10 cellular contexts compared by ENCODE assay signal in the genomic region with DNA sequence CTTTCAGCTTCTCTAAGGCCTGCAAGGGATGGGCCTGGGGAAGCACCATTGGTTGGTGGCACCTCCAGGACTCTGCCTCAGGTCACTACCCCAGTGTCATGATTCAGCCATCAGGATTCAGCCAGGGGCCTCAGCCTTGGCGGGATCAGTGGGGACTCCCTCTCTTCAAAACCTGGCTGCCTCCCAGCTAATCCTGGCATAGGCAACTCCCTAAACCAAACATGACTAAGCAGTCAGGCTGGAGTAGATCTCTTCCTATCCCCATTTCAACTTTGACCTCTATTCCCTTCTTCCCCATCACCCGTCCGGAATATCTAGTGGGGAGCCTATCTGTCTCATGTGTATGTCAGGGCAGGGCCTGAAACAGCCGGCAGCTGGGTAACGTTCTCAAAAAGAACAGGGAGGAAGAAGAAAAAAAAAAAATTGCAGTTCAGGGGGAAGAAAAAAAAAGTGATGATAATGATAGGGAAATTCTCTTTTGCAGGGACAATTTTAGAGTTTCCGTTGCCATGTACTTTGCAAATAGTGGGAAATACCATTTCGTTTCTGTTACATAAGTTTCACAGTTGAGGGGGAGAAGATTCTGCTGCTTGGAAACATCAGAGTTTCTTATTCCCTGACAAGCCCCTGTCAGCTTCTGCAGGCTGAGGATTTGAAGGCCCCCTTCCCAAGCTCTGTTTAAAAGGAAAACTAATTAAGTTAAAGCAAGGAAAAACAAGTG. TPM values are rescaled to one million over a fixed set of nuclear protein-coding genes. Genes with fewer than 3 reads are reported as not detected.
A peak's percentile ranks its signal among the peaks of the same experiment; 100 is the strongest.
DNase-seq lines count a peak whose midpoint lies in the region; TF ChIP-seq lines count a peak whose summit lies in the region.
"Had no signal": no experiment of that assay in that cellular context is flagged by ENCODE, and none has a peak within 500 bp of the region (broad histone marks: within the 10 kb centered on the region; RNA-seq: fewer than 3 reads in every experiment).

No MANE protein-coding gene starts in this region.

- H3K9me3 Mint-ChIP-seq in IgD-negative memory B cell, result no peaks in the 10 kb centered on the region
- H3K9me3 Mint-ChIP-seq: effector memory CD8-positive, alpha-beta T cell had no signal

- TF ChIP-seq CTCF in A673 (conservative IDR thresholded peaks at IDR 0.05; ENCODE audit: low read depth, low read length), result no peak
- TF ChIP-seq CTCF in mammary epithelial cell (conservative IDR thresholded peaks at IDR 0.05 in 1 of 2, IDR thresholded peaks at IDR 0.05 in 1 of 2; ENCODE audit: extremely low read depth in 1 of 2, insufficient read depth in 1 of 2, low read depth in 1 of 2, low read length in 2 of 2), result no peak

- H3K79me2 ChIP-seq in mammary epithelial cell (ENCODE audit: insufficient read depth, low read length), result no peaks in the 10 kb centered on the region

- no peaks in the 10 kb centered on the region for H4K20me1 ChIP-seq in mammary epithelial cell (ENCODE audit: insufficient read depth, low read length)

- DNase-seq in A673 (ENCODE audit: low spot score) (peak; percentile 61), mammary epithelial cell (peak; percentile 29), DMS153 (lab: John Stamatoyannopoulos, UW) (no peak), NCI-H2107 (lab: John Stamatoyannopoulos, UW) (no peak)
- DNase-seq in activated naive CD4-positive, alpha-beta T cell (lab: John Stamatoyannopoulos, UW), result no peak
- no peak for DNase-seq in stimulated activated CD4-positive, alpha-beta T cell treated with anti-CD3 and anti-CD28 coated beads, Interleukin-4, amount 100 ng/mL, for 1 hour
- DNase-seq: COR-L47; effector memory CD8-positive, alpha-beta T cell had no signal

- BruUV-seq in A673 (replicated peaks; lab: Mats Ljungman, UMichigan) (no TSS peak), mammary epithelial cell (replicated peaks; lab: Mats Ljungman, UMichigan) (no TSS peak)

- no peak overlapping the region for H2AFZ ChIP-seq in mammary epithelial cell (ENCODE audit: low read depth, low read length)

- no peak overlapping the region for H3K4me3 ChIP-seq in A673 (ENCODE audit: low read depth, low read length, poor library complexity, severe bottlenecking)
- no peak overlapping the region for H3K4me3 ChIP-seq in mammary epithelial cell (replicated peaks in 1 of 3; ENCODE audit: insufficient read depth in 1 of 3, low read depth in 2 of 3, low read length in 3 of 3)
- H3K4me3 ChIP-seq in mesodermal cell (ENCODE audit: extremely low read depth, insufficient read depth, low read length, poor library complexity, severe bottlenecking), result no peak overlapping the region

- peak overlapping the region; percentile 1 to 78 (median 47) for H3K4me3 Mint-ChIP-seq in IgD-negative memory B cell
- H3K4me3 Mint-ChIP-seq: effector memory CD8-positive, alpha-beta T cell had no signal

- H3K27ac ChIP-seq in A673 (ENCODE audit: low read depth, low read length, poor library complexity, severe bottlenecking) (peak overlapping the region; percentile 80), mammary epithelial cell (ENCODE audit: insufficient read depth, low read depth, low read length) (no peak overlapping the region), mesodermal cell (ENCODE audit: low read depth, low read length, severe bottlenecking) (peak overlapping the region; percentile 36)

- CTCF ChIA-PET in A673 (lab: Charles Lee), result interaction anchor here (1.5 kb wide), 1 partner anchor 174 kb away, joined by 3 read pairs; no protein-coding TSS in a partner anchor
- CTCF ChIA-PET in mammary epithelial cell (lab: Charles Lee; ENCODE audit: low non-redundant PET), result no interaction called here

- in situ Hi-C loops in mammary epithelial cell (cut with MboI; ENCODE audit: low sequenced_read_pairs in 2 of 2), result no loop called here

- peaks cover 40% of the 10 kb centered on the region for H3K4me1 ChIP-seq in A673 (ENCODE audit: insufficient read depth, low read length, poor library complexity, severe bottlenecking)
- H3K4me1 ChIP-seq in mammary epithelial cell (ENCODE audit: insufficient read depth, low read length), result no peaks in the 10 kb centered on the region
- H3K4me1 ChIP-seq in mesodermal cell (ENCODE audit: control insufficient read depth, insufficient read depth, low read length, poor library complexity, severe bottlenecking), result peaks cover 10% of the 10 kb centered on the region

- peaks cover 27 to 29% (median 27%) of the 10 kb centered on the region in 3 donors for H3K4me1 Mint-ChIP-seq in IgD-negative memory B cell

- H3K36me3 Mint-ChIP-seq in IgD-negative memory B cell, result no peaks in the 10 kb centered on the region

- dilution Hi-C loops in mammary epithelial cell (cut with HindIII; ENCODE audit: low sequenced_read_pairs), result no loop called here

- H3K9ac ChIP-seq in mammary epithelial cell (ENCODE audit: insufficient read depth, low read length), result no peak overlapping the region

- H3K27me3 ChIP-seq in A673 (replicated peaks; ENCODE audit: insufficient read depth, low read depth, low read length, poor library complexity) (no peaks in the 10 kb centered on the region), mammary epithelial cell (ENCODE audit: insufficient read depth, low read length) (peaks cover 15% of the 10 kb centered on the region)

- POLR2A ChIA-PET in A673 (lab: Charles Lee; ENCODE audit: low non-redundant PET), result no interaction called here

- peak overlapping the region in 2 of 3 donors; percentile 25 to 26 for H3K27ac Mint-ChIP-seq in IgD-negative memory B cell

- no peaks in the 10 kb centered on the region for H3K27me3 Mint-ChIP-seq in IgD-negative memory B cell
- H3K27me3 Mint-ChIP-seq: effector memory CD8-positive, alpha-beta T cell had no signal

- H3K9me3 ChIP-seq in A673 (ENCODE audit: low read depth, low read length, poor library complexity, severe bottlenecking) (no peaks in the 10 kb centered on the region), mammary epithelial cell (replicated peaks; ENCODE audit: insufficient read depth, low read length) (no peaks in the 10 kb centered on the region), mesodermal cell (ENCODE audit: control insufficient read depth, low read length) (no peaks in the 10 kb centered on the region)

- H3K4me2 ChIP-seq in mammary epithelial cell (ENCODE audit: insufficient read depth, low read depth, low read length), result no peak overlapping the region

- H3K36me3 ChIP-seq in A673 (ENCODE audit: insufficient read depth, low read length, poor library complexity, severe bottlenecking) (no peaks in the 10 kb centered on the region), mammary epithelial cell (ENCODE audit: insufficient read depth, low read length) (no peaks in the 10 kb centered on the region), mesodermal cell (ENCODE audit: control insufficient read depth, insufficient read depth, low read length) (no peaks in the 10 kb centered on the region)

- intact Hi-C loops in A673 (cut with micrococcal nuclease; ENCODE audit: unreplicated experiment), result no loop called here
- intact Hi-C loops in mammary epithelial cell (cut with micrococcal nuclease), result no loop called here

- WGBS in mammary epithelial cell (ENCODE audit: low coverage, missing lambda C conversion rate), result 79% methylated on average over 5 of the region's 7 CpGs
- WGBS in mesodermal cell (ENCODE audit: insufficient coverage in 2 of 2), 2 experiments, result 78 to 92% methylated on average over 5 of the region's 7 CpGs

RNA-seq across cellular contexts. Expression of a gene that starts 4.1 kb away (rescaled TPM):
- total RNA-seq in A673 (2021) (145 and 174 TPM in 2 replicates), mammary epithelial cell (under 1 TPM in 1 of 2 donors, not detected in 1; 0.17 TPM)
- polyA plus RNA-seq in IgD-negative memory B cell (41.7 TPM), mammary epithelial cell (0.06 TPM)
- not detected for polyA minus RNA-seq in mammary epithelial cell
- polyA plus RNA-seq in mesodermal cell (2013, experiment 1 of 2), result 53.5 TPM
- polyA plus RNA-seq in mesodermal cell (2013, experiment 2 of 2), result 34.1 TPM

Comparison
In these comparisons a context has a peak if more than half of its experiments do, and no peak if none do; other contexts are left out.
1. DNase-seq: peak in A673 (single experiment) and mammary epithelial cell (single experiment); none in activated naive CD4-positive, alpha-beta T cell (0 of 4), DMS153 (single experiment), NCI-H2107 (single experiment) and stimulated activated CD4-positive, alpha-beta T cell treated with anti-CD3 and anti-CD28 coated beads, Interleukin-4, amount 100 ng/mL, for 1 hour (single experiment).
2. RNA of a gene that starts 4.1 kb away (total RNA-seq): 145 to 174 TPM in A673; 0.17 TPM in mammary epithelial cell; every median in the first group is over 100 times any median in the second.